8 cellular contexts compared by ENCODE assay signal in genomic region chr7:128030999-128031681, GRCh38. TPM values are rescaled to one million over a fixed set of nuclear protein-coding genes. Genes with fewer than 3 reads are reported as not detected.
A peak's percentile ranks its signal among the peaks of the same experiment; 100 is the strongest.
DNase-seq lines count a peak whose midpoint lies in the region; ATAC-seq, FAIRE-seq and TF ChIP-seq lines count a peak whose summit lies in the region.

Gene LRRC4 (minus strand): TSS chr7:128031437. CDS start chr7:128030640, 797 bp downstream.

- H3K36me3 ChIP-seq in HUES6 (ENCODE audit: control insufficient read depth, insufficient read depth, low read length), result peaks cover 8% of the 10 kb centered on the region

- H3K4me3 Mint-ChIP-seq in activated T-helper 1 cell treated with anti-CD3 and anti-CD28 coated beads, Interleukin-12 subunit alpha, Interleukin-12 subunit beta, Interleukin-2, Interleukin-4 antibody, amounts not matched to agents 30 ng/mL and 10 ng/mL and 1 ng/mL, durations not matched to agents 14 hours and 24 hours and 36 hours, result peak within 1 kb of the TSS; percentile 83
- peak within 1 kb of the TSS; percentile 93 for H3K4me3 Mint-ChIP-seq in natural killer cell treated with Interleukin-12 subunit alpha and Interleukin-12 subunit beta and Interleukin-15 and Interleukin-18, amount 100 ng/mL, for 72 hours

- H3K9me3 Mint-ChIP-seq in activated T-helper 1 cell treated with anti-CD3 and anti-CD28 coated beads, Interleukin-12 subunit alpha, Interleukin-12 subunit beta, Interleukin-2, Interleukin-4 antibody, amounts not matched to agents 30 ng/mL and 10 ng/mL and 1 ng/mL, durations not matched to agents 14 hours and 24 hours and 36 hours, result no peaks in the 10 kb centered on the region
- no peaks in the 10 kb centered on the region for H3K9me3 Mint-ChIP-seq in natural killer cell treated with Interleukin-12 subunit alpha and Interleukin-12 subunit beta and Interleukin-15 and Interleukin-18, amount 100 ng/mL, for 72 hours

- H3K4me3 ChIP-seq in HUES6 (ENCODE audit: low read depth, low read length), result peak within 1 kb of the TSS; percentile 74
- H3K4me3 ChIP-seq in foreskin fibroblast (ENCODE audit: low read depth in 1 of 2, low read length in 2 of 2), result peak within 1 kb of the TSS; percentile 40 to 59

- peaks cover 50% of the 10 kb centered on the region for H3K27me3 ChIP-seq in HUES6 (ENCODE audit: control insufficient read depth, insufficient read depth, low read length)

- ATAC-seq in GM21360 (IDR thresholded peaks at IDR 0.05; ENCODE audit: unreplicated experiment) (peak; percentile 48), GM18861 (IDR thresholded peaks at IDR 0.05; ENCODE audit: unreplicated experiment) (no peak)
- ATAC-seq in natural killer cell treated with Interleukin-12 subunit alpha and Interleukin-12 subunit beta and Interleukin-15 and Interleukin-18, amount 100 ng/mL, for 72 hours, result peak; percentile 59 to 62

- no peaks in the 10 kb centered on the region for H3K9me3 ChIP-seq in HUES6 (ENCODE audit: control insufficient read depth, insufficient read depth, low read depth, low read length)

- intact Hi-C loops in activated T-helper 1 cell treated with anti-CD3 and anti-CD28 coated beads, Interleukin-12 subunit alpha, Interleukin-12 subunit beta, Interleukin-2, Interleukin-4 antibody, amounts not matched to agents 30 ng/mL and 10 ng/mL and 1 ng/mL, durations not matched to agents 14 hours and 24 hours and 36 hours (cut with micrococcal nuclease), result loop anchor here (5.0 to 10.0 kb wide), 2 partner anchors 71 to 446 kb away; partner anchors contain the start of genes ARF5 and GCC1

- FAIRE-seq in D721Med (lab: Jason Lieb, UNC), result no peak

- peaks cover 24% of the 10 kb centered on the region for H3K36me3 Mint-ChIP-seq in activated T-helper 1 cell treated with anti-CD3 and anti-CD28 coated beads, Interleukin-12 subunit alpha, Interleukin-12 subunit beta, Interleukin-2, Interleukin-4 antibody, amounts not matched to agents 30 ng/mL and 10 ng/mL and 1 ng/mL, durations not matched to agents 14 hours and 24 hours and 36 hours (ENCODE audit: low read depth)
- H3K36me3 Mint-ChIP-seq in natural killer cell treated with Interleukin-12 subunit alpha and Interleukin-12 subunit beta and Interleukin-15 and Interleukin-18, amount 100 ng/mL, for 72 hours, result no peaks in the 10 kb centered on the region

- H3K4me1 Mint-ChIP-seq in activated T-helper 1 cell treated with anti-CD3 and anti-CD28 coated beads, Interleukin-12 subunit alpha, Interleukin-12 subunit beta, Interleukin-2, Interleukin-4 antibody, amounts not matched to agents 30 ng/mL and 10 ng/mL and 1 ng/mL, durations not matched to agents 14 hours and 24 hours and 36 hours (ENCODE audit: low read depth), result no peaks in the 10 kb centered on the region
- peaks cover 12 to 20% of the 10 kb centered on the region in 2 donors for H3K4me1 Mint-ChIP-seq in natural killer cell treated with Interleukin-12 subunit alpha and Interleukin-12 subunit beta and Interleukin-15 and Interleukin-18, amount 100 ng/mL, for 72 hours (ENCODE audit: low read depth in 2 of 2)

- H3K27ac ChIP-seq in HUES6 (ENCODE audit: low read depth, low read length), result no peak within 1 kb of the TSS

- DNase-seq in D721Med (ENCODE audit: insufficient read length, low spot score) (peak; percentile 43), foreskin fibroblast (peak; percentile 42 to 78), NCI-H187 (lab: John Stamatoyannopoulos, UW) (no peak)
- DNase-seq in activated T-helper 1 cell treated with anti-CD3 and anti-CD28 coated beads, Interleukin-12 subunit alpha, Interleukin-12 subunit beta, Interleukin-2, Interleukin-4 antibody, amounts not matched to agents 30 ng/mL and 10 ng/mL and 1 ng/mL, durations not matched to agents 14 hours and 24 hours and 36 hours (ENCODE audit: low spot score), result no peak
- DNase-seq in natural killer cell treated with Interleukin-12 subunit alpha and Interleukin-12 subunit beta and Interleukin-15 and Interleukin-18, amount 100 ng/mL, for 72 hours (ENCODE audit: low spot score), result no peak

- H3K4me1 ChIP-seq in HUES6 (ENCODE audit: control insufficient read depth, insufficient read depth, low read length), result peaks cover 23% of the 10 kb centered on the region

- no peak within 1 kb of the TSS for H3K27ac Mint-ChIP-seq in activated T-helper 1 cell treated with anti-CD3 and anti-CD28 coated beads, Interleukin-12 subunit alpha, Interleukin-12 subunit beta, Interleukin-2, Interleukin-4 antibody, amounts not matched to agents 30 ng/mL and 10 ng/mL and 1 ng/mL, durations not matched to agents 14 hours and 24 hours and 36 hours
- H3K27ac Mint-ChIP-seq in natural killer cell treated with Interleukin-12 subunit alpha and Interleukin-12 subunit beta and Interleukin-15 and Interleukin-18, amount 100 ng/mL, for 72 hours, result no peak within 1 kb of the TSS

- TF ChIP-seq CTCF in D721Med (IDR thresholded peaks at IDR 0.05; ENCODE audit: insufficient read depth, missing control alignments), result no peak
- no peak for TF ChIP-seq CTCF in foreskin fibroblast (IDR thresholded peaks at IDR 0.05; ENCODE audit: low read depth, low read length)

- H3K9ac ChIP-seq in HUES6 (ENCODE audit: low read length), result peak within 1 kb of the TSS; percentile 74

- peaks cover 23% of the 10 kb centered on the region for H3K27me3 Mint-ChIP-seq in activated T-helper 1 cell treated with anti-CD3 and anti-CD28 coated beads, Interleukin-12 subunit alpha, Interleukin-12 subunit beta, Interleukin-2, Interleukin-4 antibody, amounts not matched to agents 30 ng/mL and 10 ng/mL and 1 ng/mL, durations not matched to agents 14 hours and 24 hours and 36 hours (ENCODE audit: insufficient read depth)
- no peaks in the 10 kb centered on the region for H3K27me3 Mint-ChIP-seq in natural killer cell treated with Interleukin-12 subunit alpha and Interleukin-12 subunit beta and Interleukin-15 and Interleukin-18, amount 100 ng/mL, for 72 hours

RNA-seq across cellular contexts. Expression of gene LRRC4, which starts in this region (rescaled TPM):
- total RNA-seq in activated T-helper 1 cell treated with anti-CD3 and anti-CD28 coated beads, Interleukin-12 subunit alpha, Interleukin-12 subunit beta, Interleukin-2, Interleukin-4 antibody, amounts not matched to agents 30 ng/mL and 10 ng/mL and 1 ng/mL, durations not matched to agents 14 hours and 24 hours and 36 hours, result 1.3 and 2.1 TPM in 2 replicates
- total RNA-seq in natural killer cell treated with Interleukin-12 subunit alpha and Interleukin-12 subunit beta and Interleukin-15 and Interleukin-18, amount 100 ng/mL, for 72 hours, result under 1 TPM in 1 of 2 donors, not detected in 1; 0.07 TPM

Comparison
In these comparisons a context has a peak if more than half of its experiments do, and no peak if none do; other contexts are left out.
1. Peak in ATAC-seq in natural killer cell treated with Interleukin-12 subunit alpha and Interleukin-12 subunit beta and Interleukin-15 and Interleukin-18, amount 100 ng/mL, for 72 hours; RNA of the gene not detected or under 1 TPM.
2. DNase-seq: peak in D721Med (single experiment) and foreskin fibroblast (2 of 2); none in activated T-helper 1 cell treated with anti-CD3 and anti-CD28 coated beads, Interleukin-12 subunit alpha, Interleukin-12 subunit beta, Interleukin-2, Interleukin-4 antibody, amounts not matched to agents 30 ng/mL and 10 ng/mL and 1 ng/mL, durations not matched to agents 14 hours and 24 hours and 36 hours (single experiment), natural killer cell treated with Interleukin-12 subunit alpha and Interleukin-12 subunit beta and Interleukin-15 and Interleukin-18, amount 100 ng/mL, for 72 hours (single experiment) and NCI-H187 (0 of 2).